ENCODE assay signal across 15 cellular contexts in the genomic region with DNA sequence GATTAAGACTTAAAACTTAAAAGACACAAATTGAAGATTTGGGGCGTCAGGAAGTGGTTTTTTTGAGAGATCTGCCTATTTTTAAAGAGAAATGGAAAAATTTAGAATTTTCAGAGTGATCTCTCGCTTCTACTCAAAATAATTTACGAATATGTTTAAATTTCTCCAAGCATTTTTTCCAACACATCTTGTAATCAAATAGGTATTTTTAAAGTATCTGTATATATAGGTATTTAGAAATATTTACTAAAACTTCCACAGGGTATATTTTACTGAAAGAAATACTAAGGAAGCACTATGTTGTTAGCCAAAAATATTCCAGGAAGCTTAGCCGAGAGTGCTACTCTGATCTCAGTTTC. TPM values are rescaled to one million over a fixed set of nuclear protein-coding genes. Genes with fewer than 3 reads are reported as not detected.
"Had no signal": no experiment of that assay in that cellular context is flagged by ENCODE, and none has a peak within 500 bp of the region (broad histone marks: within the 10 kb centered on the region; RNA-seq: fewer than 3 reads in every experiment).

No MANE protein-coding gene starts in this region.

- H3K27me3 ChIP-seq: upper lobe of left lung had no signal

- H3K9me3 ChIP-seq: upper lobe of left lung had no signal

- H3K36me3 ChIP-seq: cardiac muscle cell, upper lobe of left lung had no signal

- H3K27me3 Mint-ChIP-seq: dendritic cell treated with granulocyte-macrophage colony-stimulating factor and Interleukin-4, amounts not matched to agents 40 ng/mL and 50 ng/mL, for 4 days had no signal

- H3K4me3 Mint-ChIP-seq: activated B cell treated with CpG ODN at 0.5 μM for 24 hours; activated CD4-positive, alpha-beta memory T cell treated with anti-CD3 and anti-CD28 coated beads for 36 hours; activated naive CD8-positive, alpha-beta T cell treated with anti-CD3 and anti-CD28 coated beads, Interleukin-2, amount 50 U/mL, for 24 hours; activated T-helper 1 cell treated with anti-CD3 and anti-CD28 coated beads, Interleukin-12 subunit alpha, Interleukin-12 subunit beta, Interleukin-2, Interleukin-4 antibody, amounts not matched to agents 30 ng/mL and 10 ng/mL and 1 ng/mL, durations not matched to agents 14 hours and 24 hours and 36 hours; dendritic cell treated with granulocyte-macrophage colony-stimulating factor and Interleukin-4, amounts not matched to agents 40 ng/mL and 50 ng/mL, for 4 days; naive B cell; stimulated activated effector memory CD8-positive, alpha-beta T cell treated with anti-CD3 and anti-CD28 coated beads, Interleukin-12 subunit alpha, Interleukin-12 subunit beta, amount 100 ng/mL, for 72 hours had no signal

- H3K4me1 Mint-ChIP-seq: activated B cell treated with CpG ODN at 0.5 μM for 24 hours; activated naive CD8-positive, alpha-beta T cell treated with anti-CD3 and anti-CD28 coated beads, Interleukin-2, amount 50 U/mL, for 24 hours; naive B cell; stimulated activated effector memory CD8-positive, alpha-beta T cell treated with anti-CD3 and anti-CD28 coated beads, Interleukin-12 subunit alpha, Interleukin-12 subunit beta, amount 100 ng/mL, for 72 hours had no signal

- H3K27ac Mint-ChIP-seq: activated B cell treated with CpG ODN at 0.5 μM for 24 hours; activated CD4-positive, alpha-beta memory T cell treated with anti-CD3 and anti-CD28 coated beads for 36 hours; activated naive CD8-positive, alpha-beta T cell treated with anti-CD3 and anti-CD28 coated beads, Interleukin-2, amount 50 U/mL, for 24 hours; activated T-helper 1 cell treated with anti-CD3 and anti-CD28 coated beads, Interleukin-12 subunit alpha, Interleukin-12 subunit beta, Interleukin-2, Interleukin-4 antibody, amounts not matched to agents 30 ng/mL and 10 ng/mL and 1 ng/mL, durations not matched to agents 14 hours and 24 hours and 36 hours; dendritic cell treated with granulocyte-macrophage colony-stimulating factor and Interleukin-4, amounts not matched to agents 40 ng/mL and 50 ng/mL, for 4 days; naive B cell; stimulated activated effector memory CD8-positive, alpha-beta T cell treated with anti-CD3 and anti-CD28 coated beads, Interleukin-12 subunit alpha, Interleukin-12 subunit beta, amount 100 ng/mL, for 72 hours had no signal

- H3K36me3 Mint-ChIP-seq: activated CD4-positive, alpha-beta memory T cell treated with anti-CD3 and anti-CD28 coated beads for 36 hours; naive B cell; stimulated activated effector memory CD8-positive, alpha-beta T cell treated with anti-CD3 and anti-CD28 coated beads, Interleukin-12 subunit alpha, Interleukin-12 subunit beta, amount 100 ng/mL, for 72 hours had no signal

- H3K4me3 ChIP-seq: mucosa of descending colon had no signal

- H3K9me3 Mint-ChIP-seq: activated B cell treated with CpG ODN at 0.5 μM for 24 hours; activated CD4-positive, alpha-beta memory T cell treated with anti-CD3 and anti-CD28 coated beads for 36 hours; activated T-helper 1 cell treated with anti-CD3 and anti-CD28 coated beads, Interleukin-12 subunit alpha, Interleukin-12 subunit beta, Interleukin-2, Interleukin-4 antibody, amounts not matched to agents 30 ng/mL and 10 ng/mL and 1 ng/mL, durations not matched to agents 14 hours and 24 hours and 36 hours; dendritic cell treated with granulocyte-macrophage colony-stimulating factor and Interleukin-4, amounts not matched to agents 40 ng/mL and 50 ng/mL, for 4 days had no signal

RNA-seq across cellular contexts. Expression of a gene that starts 9.8 kb away (rescaled TPM):
- total RNA-seq: activated B cell treated with CpG ODN at 0.5 μM for 24 hours; activated CD4-positive, alpha-beta memory T cell treated with anti-CD3 and anti-CD28 coated beads for 36 hours; activated T-helper 1 cell treated with anti-CD3 and anti-CD28 coated beads, Interleukin-12 subunit alpha, Interleukin-12 subunit beta, Interleukin-2, Interleukin-4 antibody, amounts not matched to agents 30 ng/mL and 10 ng/mL and 1 ng/mL, durations not matched to agents 14 hours and 24 hours and 36 hours; fibroblast of lung; left colon; lower leg skin; T-helper 1 cell treated with Interleukin-12 subunit alpha and Interleukin-12 subunit beta and Interleukin-4 antibody, amounts not matched to agents 30 ng/mL and 1 ng/mL, for 36 hours had no signal
- polyA plus RNA-seq: cardiac muscle cell, fibroblast of lung, keratinocyte had no signal

RNA-seq across cellular contexts. Expression of a gene that starts 53.0 kb away (rescaled TPM):
- total RNA-seq: activated B cell treated with CpG ODN at 0.5 μM for 24 hours; activated T-helper 1 cell treated with anti-CD3 and anti-CD28 coated beads, Interleukin-12 subunit alpha, Interleukin-12 subunit beta, Interleukin-2, Interleukin-4 antibody, amounts not matched to agents 30 ng/mL and 10 ng/mL and 1 ng/mL, durations not matched to agents 14 hours and 24 hours and 36 hours; T-helper 1 cell treated with Interleukin-12 subunit alpha and Interleukin-12 subunit beta and Interleukin-4 antibody, amounts not matched to agents 30 ng/mL and 1 ng/mL, for 36 hours had no signal

RNA-seq across cellular contexts. Expression of a gene that starts 58.9 kb away (rescaled TPM):
- total RNA-seq: activated B cell treated with CpG ODN at 0.5 μM for 24 hours; activated CD4-positive, alpha-beta memory T cell treated with anti-CD3 and anti-CD28 coated beads for 36 hours; activated T-helper 1 cell treated with anti-CD3 and anti-CD28 coated beads, Interleukin-12 subunit alpha, Interleukin-12 subunit beta, Interleukin-2, Interleukin-4 antibody, amounts not matched to agents 30 ng/mL and 10 ng/mL and 1 ng/mL, durations not matched to agents 14 hours and 24 hours and 36 hours; T-helper 1 cell treated with Interleukin-12 subunit alpha and Interleukin-12 subunit beta and Interleukin-4 antibody, amounts not matched to agents 30 ng/mL and 1 ng/mL, for 36 hours had no signal
